25 cellular contexts compared by ENCODE assay signal in genomic region chr1:28364888-28365287, GRCh38.
"Had no signal": no experiment of that assay in that cellular context is flagged by ENCODE, and none has a peak within 500 bp of the region (broad histone marks: within the 10 kb centered on the region; RNA-seq: fewer than 3 reads in every experiment).

No MANE protein-coding gene starts in this region.

- H3K27ac ChIP-seq: HL-60, SJSA1, SK-N-MC had no signal

- DNase-seq: KBM-7, MV-4-11, NCI-H1048, NCI-H1105, NCI-H1417, NCI-H1436 treated with DMSO at 0.1 percent for 48 hours, NCI-H1694, NCI-H187 treated with DMSO at 0.1 percent for 48 hours, NCI-H2081, NCI-H2107, NCI-H2227 treated with DMSO at 0.1 percent for 48 hours, NCI-H446, NCI-H510A, NCI-H524 treated with DMSO at 0.1 percent for 48 hours, NCI-H69, NCI-H774, Right ventricle myocardium superior, RPMI8226, SIG-M5 had no signal

- H3K27ac Mint-ChIP-seq: IgD-negative memory B cell had no signal

- H3K36me3 Mint-ChIP-seq: IgD-negative memory B cell had no signal

- H3K9me3 Mint-ChIP-seq: IgD-negative memory B cell had no signal

- H3K27me3 Mint-ChIP-seq: IgD-negative memory B cell had no signal

- H3K9me3 ChIP-seq: SJSA1 had no signal

- H3K27me3 ChIP-seq: SJSA1 had no signal

- H3K4me3 ChIP-seq: SJSA1, SK-N-MC had no signal

- FAIRE-seq: HTR-8/SVneo, RCC 7860 had no signal

- H3K4me3 Mint-ChIP-seq: IgD-negative memory B cell had no signal
